Comparison of ENCODE assay signal across 20 cellular contexts in genomic region chr7:96833701-96834453, GRCh38.
A peak's percentile ranks its signal among the peaks of the same experiment; 100 is the strongest.
DNase-seq lines count a peak whose midpoint lies in the region; ATAC-seq and TF ChIP-seq lines count a peak whose summit lies in the region.
"Had no signal": no experiment of that assay in that cellular context is flagged by ENCODE, and none has a peak within 500 bp of the region (broad histone marks: within the 10 kb centered on the region; RNA-seq: fewer than 3 reads in every experiment).

No MANE protein-coding gene starts in this region.

- no peak overlapping the region for H2AFZ ChIP-seq in fibroblast of lung (ENCODE audit: low read length)

- H3K4me1 Mint-ChIP-seq in effector memory CD8-positive, alpha-beta T cell (ENCODE audit: low read depth in 2 of 2) = peaks cover 18 to 22% of the 10 kb centered on the region in 2 donors

- DNase-seq in HT1080 (ENCODE audit: low read depth) (peak; percentile 29), RPMI7951 (ENCODE audit: low read depth) (peak; percentile 12), fibroblast of lung (ENCODE audit: low read depth in 2 of 2) (peak in 1 of 2 donors; percentile 34), renal cortical epithelial cell (ENCODE audit: low read depth) (peak; percentile 37), left cardiac atrium (no peak), left ventricle myocardium inferior (no peak)
- DNase-seq in effector memory CD8-positive, alpha-beta T cell = no peak
- DNase-seq: activated CD4-positive, CD25-positive, alpha-beta regulatory T cell; activated effector memory CD4-positive, alpha-beta T cell treated with Interleukin-2 at 50 U/mL for 16 hours; anterior cingulate cortex; colonic mucosa; DMS53; Kasumi-1; left ventricle myocardium superior; NCI-H526 treated with DMSO at 0.1 percent for 48 hours; T-helper 2 cell had no signal

- no peak overlapping the region for H3K27ac Mint-ChIP-seq in effector memory CD8-positive, alpha-beta T cell
- H3K27ac Mint-ChIP-seq: B cell had no signal

- no peaks in the 10 kb centered on the region for H3K36me3 Mint-ChIP-seq in effector memory CD8-positive, alpha-beta T cell (ENCODE audit: insufficient read depth)

- no peak for ATAC-seq in left cardiac atrium
- no peak for ATAC-seq in effector memory CD8-positive, alpha-beta T cell (replicated peaks)
- ATAC-seq: esophagus mucosa, left ventricle myocardium superior had no signal

- H3K4me3 ChIP-seq in fibroblast of lung (replicated peaks in 1 of 4; ENCODE audit: control extremely low read depth in 1 of 4, insufficient read depth in 1 of 4, low read depth in 3 of 4, low read length in 4 of 4) (no peak overlapping the region), left ventricle myocardium inferior (no peak overlapping the region)
- H3K4me3 ChIP-seq: colonic mucosa, prostate gland had no signal

- no peak for TF ChIP-seq CTCF in fibroblast of lung (conservative IDR thresholded peaks at IDR 0.05 in 1 of 2, IDR thresholded peaks at IDR 0.05 in 1 of 2; ENCODE audit: low read depth in 1 of 2, low read length in 2 of 2)
- TF ChIP-seq CTCF in left ventricle myocardium inferior (IDR thresholded peaks at IDR 0.05; ENCODE audit: borderline replicate concordance) = no peak

- H3K4me3 Mint-ChIP-seq in effector memory CD8-positive, alpha-beta T cell = no peak overlapping the region
- H3K4me3 Mint-ChIP-seq: B cell had no signal

- H3K36me3 ChIP-seq in fibroblast of lung (ENCODE audit: control insufficient read depth, insufficient read depth, low read length) = no peaks in the 10 kb centered on the region
- H3K36me3 ChIP-seq in left ventricle myocardium inferior = no peaks in the 10 kb centered on the region
- H3K36me3 ChIP-seq: colonic mucosa, prostate gland had no signal

- no peaks in the 10 kb centered on the region for H4K20me1 ChIP-seq in fibroblast of lung (ENCODE audit: control insufficient read depth, extremely low read depth, insufficient read depth, low read length)

- H3K9ac ChIP-seq in fibroblast of lung (ENCODE audit: insufficient read depth, low read length) = no peak overlapping the region

- intact Hi-C loops in left cardiac atrium (cut with DNase I) = no loop called here
- intact Hi-C loops in left ventricle myocardium inferior (cut with micrococcal nuclease) = no loop called here

- H3K9me3 ChIP-seq in fibroblast of lung (ENCODE audit: control insufficient read depth, insufficient read depth, low read depth, low read length) (no peaks in the 10 kb centered on the region), left ventricle myocardium inferior (replicated peaks) (no peaks in the 10 kb centered on the region)
- H3K9me3 ChIP-seq: colonic mucosa, prostate gland had no signal

- H3K4me2 ChIP-seq in fibroblast of lung (ENCODE audit: extremely low read depth, insufficient read depth, low read length) = peak overlapping the region; percentile 13

- no peaks in the 10 kb centered on the region for H3K79me2 ChIP-seq in fibroblast of lung (ENCODE audit: control insufficient read depth, insufficient read depth, low read length)

- H3K9me3 Mint-ChIP-seq in effector memory CD8-positive, alpha-beta T cell = no peaks in the 10 kb centered on the region

- H3K27ac ChIP-seq in fibroblast of lung (ENCODE audit: insufficient read depth, low read length) = no peak overlapping the region
- H3K27ac ChIP-seq in left ventricle myocardium inferior (replicated peaks) = no peak overlapping the region
- H3K27ac ChIP-seq: colonic mucosa, HL-60, prostate gland had no signal

- H3K27me3 ChIP-seq in fibroblast of lung (ENCODE audit: control insufficient read depth, insufficient read depth, low read length) (no peaks in the 10 kb centered on the region), left ventricle myocardium inferior (ENCODE audit: low read depth) (peaks cover 5% of the 10 kb centered on the region)
- H3K27me3 ChIP-seq: colonic mucosa had no signal

- H3K4me1 ChIP-seq in fibroblast of lung (ENCODE audit: control insufficient read depth, extremely low read depth, insufficient read depth, low read length) = no peaks in the 10 kb centered on the region
- H3K4me1 ChIP-seq in left ventricle myocardium inferior = no peaks in the 10 kb centered on the region
- H3K4me1 ChIP-seq: colonic mucosa, prostate gland had no signal

- peaks cover 7 to 10% of the 10 kb centered on the region in 2 donors for H3K27me3 Mint-ChIP-seq in effector memory CD8-positive, alpha-beta T cell
- H3K27me3 Mint-ChIP-seq: B cell had no signal

Comparison
In these comparisons a context has a peak if more than half of its experiments do, and no peak if none do; other contexts are left out.
1. DNase-seq: peak in HT1080 (single experiment), RPMI7951 (single experiment) and renal cortical epithelial cell (single experiment); none in left cardiac atrium (single experiment), left ventricle myocardium inferior (single experiment) and effector memory CD8-positive, alpha-beta T cell (0 of 3).